In the genomic region with DNA sequence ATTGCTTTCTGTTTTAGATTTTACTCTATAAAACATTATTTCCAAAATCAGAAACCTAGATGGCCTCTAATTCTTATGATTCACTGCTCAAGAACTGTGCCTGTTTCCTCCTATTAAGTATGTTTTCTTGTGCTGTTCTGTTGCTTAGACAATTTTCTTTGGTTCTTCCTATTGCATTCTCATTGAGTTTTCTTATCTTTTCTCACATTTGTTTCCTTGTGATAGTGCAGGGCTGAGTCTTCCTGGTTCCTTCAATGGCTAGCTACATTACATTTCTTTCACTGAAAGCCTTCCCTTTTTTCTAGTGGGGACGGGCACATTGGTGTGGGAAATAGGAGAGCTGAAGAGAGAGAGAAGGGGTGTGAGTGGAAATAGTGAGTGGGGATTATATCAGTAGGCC, we compare ENCODE assay signal across 1 cellular context.
TF ChIP-seq lines count a peak whose summit lies in the region.

No MANE protein-coding gene starts in this region.

TF ChIP-seq in H1, 55 proteins besides CTCF, POLR2A, EP300 and RAD21:
- TF ChIP-seq BCL11A (IDR thresholded peaks at IDR 0.05; ENCODE audit: low read depth in 2 of 2, low read length in 2 of 2) (no peak), CEBPB (IDR thresholded peaks at IDR 0.05; ENCODE audit: low read depth, low read length) (no peak), CBX5 (IDR thresholded peaks at IDR 0.05; ENCODE audit: low read depth, low read length) (no peak), SP2 (IDR thresholded peaks at IDR 0.05; ENCODE audit: low read length) (no peak), TBP (IDR thresholded peaks at IDR 0.05; ENCODE audit: low read depth, low read length) (no peak), POLR2AphosphoS5 (IDR thresholded peaks at IDR 0.05; ENCODE audit: low read depth, low read length) (no peak)
TF ChIP-seq in H1: peak in this region for 0.
